ENCODE assay signal across 8 cellular contexts in the genomic region with DNA sequence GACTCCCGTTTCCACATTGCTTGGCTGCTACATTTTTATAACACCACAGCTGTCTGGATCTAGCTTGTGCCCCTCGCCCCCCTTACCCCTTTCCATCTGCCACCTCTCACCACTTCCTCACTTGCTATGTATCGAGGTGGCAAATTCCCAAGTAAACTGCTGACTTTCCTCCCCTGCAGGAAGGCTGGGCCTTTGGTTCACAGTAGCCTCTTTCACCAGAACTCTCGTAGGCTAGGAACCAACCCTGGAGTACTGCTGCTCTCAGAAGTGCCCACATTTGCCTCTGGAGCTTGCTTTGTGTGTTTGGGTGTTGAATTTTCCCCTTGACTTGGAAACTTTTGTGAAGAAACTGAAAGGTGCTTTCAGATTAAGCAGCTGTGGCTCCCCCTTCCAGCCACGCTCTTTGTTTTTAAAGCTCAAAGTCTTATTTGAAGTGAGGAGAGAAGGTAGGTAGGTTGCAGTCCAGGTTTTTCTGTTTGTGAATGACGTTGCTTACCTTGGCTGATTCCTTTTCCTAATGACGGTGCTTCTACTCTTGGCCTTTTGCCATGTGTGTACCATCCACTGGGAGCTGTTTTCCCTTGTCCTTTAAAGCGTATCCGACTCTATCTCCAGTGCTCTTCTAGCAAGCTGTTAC.
DNase-seq lines count a peak whose midpoint lies in the region; TF ChIP-seq lines count a peak whose summit lies in the region.

No MANE protein-coding gene starts in this region.

- H3K4me3 ChIP-seq in SU-DHL-6 (ENCODE audit: insufficient read depth, low read length, poor library complexity, severe bottlenecking) (no peak overlapping the region), fibroblast of pulmonary artery (replicated peaks; ENCODE audit: low read depth, low read length) (no peak overlapping the region), skin epidermis (no peak overlapping the region), osteoblast (ENCODE audit: insufficient read depth, low read length) (no peak overlapping the region)

- H3K9me3 ChIP-seq in SU-DHL-6 (ENCODE audit: insufficient read depth, low read length) (no peaks in the 10 kb centered on the region), osteoblast (ENCODE audit: low read depth, low read length) (no peaks in the 10 kb centered on the region)

- in situ Hi-C loops in ACHN (cut with HindIII; ENCODE audit: low pct_ligation_motif_present, low pct_unique_long_range_greater_than_20kb, low sequenced_read_pairs): no loop called here

- H3K36me3 ChIP-seq in SU-DHL-6 (ENCODE audit: low read length) (no peaks in the 10 kb centered on the region), osteoblast (ENCODE audit: insufficient read depth, low read length) (no peaks in the 10 kb centered on the region)

- H3K4me2 ChIP-seq in SU-DHL-6 (ENCODE audit: low read depth, low read length, poor library complexity, severe bottlenecking): peak overlapping the region; percentile 32
- H3K4me2 ChIP-seq in osteoblast (ENCODE audit: insufficient read depth, low read length): no peak overlapping the region

- H3K4me1 ChIP-seq in osteoblast (ENCODE audit: insufficient read depth, low read length): peaks cover 5% of the 10 kb centered on the region

- no peaks in the 10 kb centered on the region for H3F3A ChIP-seq in SU-DHL-6 (ENCODE audit: insufficient read depth)

- no peak for TF ChIP-seq CTCF in SU-DHL-6 (IDR thresholded peaks at IDR 0.05; ENCODE audit: insufficient read depth, low read length, poor library complexity, severe bottlenecking)
- TF ChIP-seq CTCF in fibroblast of pulmonary artery (IDR thresholded peaks at IDR 0.05; ENCODE audit: low read length, missing control alignments): no peak
- no peak for TF ChIP-seq CTCF in osteoblast (IDR thresholded peaks at IDR 0.05; ENCODE audit: extremely low read depth, low read depth, low read length)

- DNase-seq in activated T-cell treated with anti-CD3 and anti-CD28 coated beads for 24 hours (ENCODE audit: low read depth) (peak; percentile 25), activated T-cell treated with anti-CD3 and anti-CD28 coated beads for 4 hours (no peak), fibroblast of pulmonary artery (ENCODE audit: low read depth) (peak; percentile 32), ACHN (no peak), osteoblast (ENCODE audit: insufficient read length, low spot score, missing footprints) (no peak), inferior parietal cortex (ENCODE audit: extremely low spot score) (no peak)

- H3K27ac ChIP-seq in SU-DHL-6 (ENCODE audit: low read depth, low read length) (no peak overlapping the region), skin epidermis (peak overlapping the region in 19 of 21 experiments; percentile 13 to 83 (median 66)), osteoblast (ENCODE audit: low read depth, low read length) (no peak overlapping the region)

- no peaks in the 10 kb centered on the region for H3K27me3 ChIP-seq in SU-DHL-6 (ENCODE audit: low read length)
- H3K27me3 ChIP-seq in osteoblast (ENCODE audit: insufficient read depth, low read length): no peaks in the 10 kb centered on the region

- no peak overlapping the region for H2AFZ ChIP-seq in SU-DHL-6 (ENCODE audit: low read depth, low read length, severe bottlenecking)
- H2AFZ ChIP-seq in osteoblast (ENCODE audit: low read length): no peak overlapping the region

- no peaks in the 10 kb centered on the region for H4K20me1 ChIP-seq in SU-DHL-6 (ENCODE audit: low read depth, low read length)
- no peaks in the 10 kb centered on the region for H4K20me1 ChIP-seq in osteoblast (ENCODE audit: insufficient read depth, low read length)

- H3K79me2 ChIP-seq in SU-DHL-6 (ENCODE audit: insufficient read depth, low read length): peaks cover 85% of the 10 kb centered on the region
- peaks cover 5% of the 10 kb centered on the region for H3K79me2 ChIP-seq in osteoblast (ENCODE audit: insufficient read depth, low read length)

- no peaks in the 10 kb centered on the region for H3K9me2 ChIP-seq in SU-DHL-6 (replicated peaks; ENCODE audit: insufficient read depth, low read length)

- H3K9ac ChIP-seq in SU-DHL-6 (ENCODE audit: low read length): peak overlapping the region; percentile 2; the same call in 1 of the 2 replicates

Comparison
In these comparisons a context has a peak if more than half of its experiments do, and no peak if none do; other contexts are left out.
1. DNase-seq: peak in activated T-cell treated with anti-CD3 and anti-CD28 coated beads for 24 hours (single experiment) and fibroblast of pulmonary artery (single experiment); none in activated T-cell treated with anti-CD3 and anti-CD28 coated beads for 4 hours (single experiment), ACHN (single experiment), osteoblast (single experiment) and inferior parietal cortex (single experiment).
2. H3K27ac ChIP-seq: peak in skin epidermis (19 of 21); none in SU-DHL-6 (single experiment) and osteoblast (single experiment).